8 cellular contexts compared by ENCODE assay signal in the genomic region with DNA sequence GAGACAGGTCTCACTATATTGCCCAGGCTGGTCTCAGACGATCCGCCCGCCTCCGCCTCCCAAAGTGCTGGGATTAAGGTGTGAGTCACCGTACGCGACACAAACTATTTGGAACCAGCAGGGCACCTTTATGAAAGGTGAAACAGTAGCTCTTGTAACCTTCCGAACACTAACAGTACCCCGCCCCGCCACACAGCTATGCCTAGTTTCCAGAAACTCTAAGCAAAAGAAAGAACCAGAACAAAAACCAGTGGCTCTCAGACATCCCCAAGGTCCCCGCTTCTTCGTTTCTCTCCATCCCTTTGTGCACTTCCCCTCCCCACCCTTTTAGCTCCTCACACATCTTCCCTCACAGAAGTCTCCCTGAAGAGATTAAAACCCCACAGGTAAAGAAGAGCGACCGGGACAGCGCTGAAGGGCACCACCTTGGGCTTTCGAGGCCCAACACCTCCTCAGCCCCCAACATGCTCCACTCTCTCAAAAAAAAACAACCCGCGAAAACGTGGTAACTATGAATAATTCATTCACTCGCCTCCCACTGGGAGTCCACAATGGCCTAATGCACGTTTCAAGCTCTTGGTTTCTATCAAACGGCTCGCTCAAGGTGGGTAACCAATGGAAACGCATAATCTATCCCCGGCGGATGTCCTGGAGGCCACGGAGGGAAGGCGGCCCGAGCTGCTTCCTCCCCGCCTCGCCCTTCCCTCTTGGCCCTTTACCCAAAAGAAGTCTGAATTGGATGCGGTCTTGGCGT. TPM values are rescaled to one million over a fixed set of nuclear protein-coding genes. Genes with fewer than 3 reads are reported as not detected.
DNase-seq lines count a peak whose midpoint lies in the region; ATAC-seq and TF ChIP-seq lines count a peak whose summit lies in the region.

No MANE protein-coding gene starts in this region.

- intact Hi-C loops in gastrocnemius medialis (cut with DNase I; ENCODE audit: low total_unique reads): loop anchor here (2.0 to 5.0 kb wide), 3 partner anchors 67 to 285 kb away; partner anchors contain the start of genes KLC1, PPP1R13B, XRCC3 and ZFYVE21

- peaks cover 26 to 29% of the 10 kb centered on the region in 2 donors for H3K36me3 Mint-ChIP-seq in activated naive CD4-positive, alpha-beta T cell treated with anti-CD3 and anti-CD28 coated beads, Interleukin-2, amount 50 U/mL, for 72 hours

- H3K4me3 ChIP-seq in right atrium auricular region: peak overlapping the region; percentile 97 to 99
- peak overlapping the region; percentile 80 to 99 (median 92) for H3K4me3 ChIP-seq in gastrocnemius medialis

- H3K9me3 Mint-ChIP-seq in activated naive CD4-positive, alpha-beta T cell treated with anti-CD3 and anti-CD28 coated beads, Interleukin-2, amount 50 U/mL, for 72 hours: no peaks in the 10 kb centered on the region

- no peak for TF ChIP-seq CTCF in right atrium auricular region (IDR thresholded peaks at IDR 0.05)
- no peak for TF ChIP-seq CTCF in gastrocnemius medialis (IDR thresholded peaks at IDR 0.05 in 4 of 5, conservative IDR thresholded peaks at IDR 0.05 in 1 of 5)

- H3K4me1 ChIP-seq in right atrium auricular region (peaks cover 0 to 64% of the 10 kb centered on the region in 2 donors), gastrocnemius medialis (peaks cover 62 to 73% of the 10 kb centered on the region in 2 donors)

- peak overlapping the region; percentile 88 to 95 for H3K27ac ChIP-seq in right atrium auricular region
- peak overlapping the region; percentile 88 to 97 (median 92) for H3K27ac ChIP-seq in gastrocnemius medialis

- TF ChIP-seq POLR2A in gastrocnemius medialis (IDR thresholded peaks at IDR 0.05): no peak

- peak overlapping the region; percentile 90 to 98 for H3K27ac Mint-ChIP-seq in activated naive CD4-positive, alpha-beta T cell treated with anti-CD3 and anti-CD28 coated beads, Interleukin-2, amount 50 U/mL, for 72 hours

- ATAC-seq in HG02759 (IDR thresholded peaks at IDR 0.05; ENCODE audit: unreplicated experiment) (peak; percentile 13), gastrocnemius medialis (peak; percentile 7 to 9), GM18520 (IDR thresholded peaks at IDR 0.05; ENCODE audit: unreplicated experiment) (no peak)
- ATAC-seq in activated naive CD4-positive, alpha-beta T cell treated with anti-CD3 and anti-CD28 coated beads, Interleukin-2, amount 50 U/mL, for 72 hours: peak; percentile 61 to 72

- H3K9me3 ChIP-seq in right atrium auricular region (no peaks in the 10 kb centered on the region), gastrocnemius medialis (no peaks in the 10 kb centered on the region)

- H3K36me3 ChIP-seq in right atrium auricular region: peaks cover 14% of the 10 kb centered on the region
- H3K36me3 ChIP-seq in gastrocnemius medialis: peaks cover 0 to 22% of the 10 kb centered on the region in 2 donors

- peak; percentile 19 to 80 (median 71) for DNase-seq in NCI-H1417 (lab: John Stamatoyannopoulos, UW)
- no peak for DNase-seq in NCI-H1417 treated with DMSO at 0.1 percent for 48 hours (lab: John Stamatoyannopoulos, UW)
- peak; percentile 33 for DNase-seq in NCI-H2227 treated with DMSO at 0.1 percent for 48 hours (lab: John Stamatoyannopoulos, UW)
- peak; percentile 50 to 76 for DNase-seq in activated naive CD4-positive, alpha-beta T cell treated with anti-CD3 and anti-CD28 coated beads, Interleukin-2, amount 50 U/mL, for 72 hours (ENCODE audit: low spot score in 2 of 2)
- DNase-seq in right atrium auricular region (ENCODE audit: low spot score): no peak
- DNase-seq in gastrocnemius medialis: peak in 1 of 2 donors; percentile 50

- in situ Hi-C loops in gastrocnemius medialis (cut with MboI; ENCODE audit: low sequenced_read_pairs in 4 of 4): loop anchor here in 1 of 4 donors (25.0 kb wide), 1 partner anchor 351 kb away; a partner anchor contains a TSS

- H3K27me3 ChIP-seq in right atrium auricular region (no peaks in the 10 kb centered on the region), gastrocnemius medialis (no peaks in the 10 kb centered on the region)

RNA-seq across cellular contexts. Expression of gene BAG5, which starts 0.9 kb away (rescaled TPM):
- total RNA-seq in activated naive CD4-positive, alpha-beta T cell treated with anti-CD3 and anti-CD28 coated beads, Interleukin-2, amount 50 U/mL, for 72 hours: 10 to 100 TPM; 15.6 to 24.1 TPM
- total RNA-seq in right atrium auricular region: 10 to 100 TPM; 16.1 to 17.7 TPM
- 10 to 100 TPM; 16.9 to 22.6 (median 21.0) TPM for total RNA-seq in gastrocnemius medialis

RNA-seq across cellular contexts. Expression of gene COA8, which starts 1.2 kb away (rescaled TPM):
- total RNA-seq in activated naive CD4-positive, alpha-beta T cell treated with anti-CD3 and anti-CD28 coated beads, Interleukin-2, amount 50 U/mL, for 72 hours: 10 to 100 TPM; 14.1 to 39.9 TPM
- total RNA-seq in right atrium auricular region (10 to 100 TPM; 21.3 to 53.2 TPM), gastrocnemius medialis (100 to 1,000 TPM in 1 of 4 donors, 10 to 100 TPM in 3; 56.7 to 111 (median 71.7) TPM)

RNA-seq across cellular contexts. Expression of gene TRMT61A, which starts 32.6 kb away (rescaled TPM):
- 1 to 10 TPM; 5.6 to 9.2 TPM for total RNA-seq in activated naive CD4-positive, alpha-beta T cell treated with anti-CD3 and anti-CD28 coated beads, Interleukin-2, amount 50 U/mL, for 72 hours
- total RNA-seq in right atrium auricular region (1 to 10 TPM; 4.4 to 7.4 TPM), gastrocnemius medialis (10 to 100 TPM in 1 of 4 donors, 1 to 10 TPM in 3; 8.3 to 11.0 (median 9.6) TPM)

RNA-seq across cellular contexts. Expression of gene CKB, which starts 38.9 kb away (rescaled TPM):
- total RNA-seq in activated naive CD4-positive, alpha-beta T cell treated with anti-CD3 and anti-CD28 coated beads, Interleukin-2, amount 50 U/mL, for 72 hours: 1 to 10 TPM; 2.6 to 9.4 TPM
- 100 to 1,000 TPM; 546 to 707 TPM for total RNA-seq in right atrium auricular region
- 100 to 1,000 TPM in 1 of 4 donors, 10 to 100 TPM in 3; 20.7 to 110 (median 43.4) TPM for total RNA-seq in gastrocnemius medialis

Comparison
In these comparisons a context has a peak if more than half of its experiments do, and no peak if none do; other contexts are left out.
1. DNase-seq: peak in NCI-H1417 (3 of 3), NCI-H2227 treated with DMSO at 0.1 percent for 48 hours (single experiment) and activated naive CD4-positive, alpha-beta T cell treated with anti-CD3 and anti-CD28 coated beads, Interleukin-2, amount 50 U/mL, for 72 hours (2 of 2); none in NCI-H1417 treated with DMSO at 0.1 percent for 48 hours (single experiment) and right atrium auricular region (single experiment).